ENCODE assay signal across 17 cellular contexts in genomic region chr3:126156468-126156867, GRCh38. TPM values are rescaled to one million over a fixed set of nuclear protein-coding genes. Genes with fewer than 3 reads are reported as not detected.
DNase-seq lines count a peak whose midpoint lies in the region; TF ChIP-seq lines count a peak whose summit lies in the region.
"Had no signal": no experiment of that assay in that cellular context is flagged by ENCODE, and none has a peak within 500 bp of the region (broad histone marks: within the 10 kb centered on the region; RNA-seq: fewer than 3 reads in every experiment).

No MANE protein-coding gene starts in this region.

- no peaks in the 10 kb centered on the region for H4K20me1 ChIP-seq in OCI-LY1 (ENCODE audit: insufficient read depth, low read length)

- TF ChIP-seq CTCF in GM13976 (IDR thresholded peaks at IDR 0.05; ENCODE audit: borderline replicate concordance, control extremely low read depth, extremely low read depth, insufficient read depth, missing control alignments): no peak
- no peak for TF ChIP-seq CTCF in OCI-LY1 (IDR thresholded peaks at IDR 0.05; ENCODE audit: low read length)

- DNase-seq in A172 (ENCODE audit: low spot score) (peak; percentile 12), GM13976 (ENCODE audit: low spot score) (peak; percentile 46), iPS-NIHi11 (ENCODE audit: low spot score) (peak; percentile 56), GOT3 (lab: John Stamatoyannopoulos, UW) (no peak), dermis blood vessel endothelial cell (no peak), NOMO-1 treated with DMSO at 0.1 percent for 48 hours (lab: John Stamatoyannopoulos, UW; ENCODE audit: unreplicated experiment) (no peak), mucosa of gallbladder (ENCODE audit: low spot score) (no peak)
- DNase-seq: activated naive CD4-positive, alpha-beta T cell treated with anti-CD3 and anti-CD28 coated beads, Interleukin-2, amount 10 ng/mL, durations not matched to agents 7 days and 5 days; DND-41; effector memory CD8-positive, alpha-beta T cell; foreskin keratinocyte; MG63; stimulated activated CD8-positive, alpha-beta memory T cell treated with anti-CD3 and anti-CD28 coated beads, Interleukin-4, amount 100 ng/mL, for 48 hours; T-helper 17 cell; upper lobe of right lung had no signal

- in situ Hi-C loops in GM13976 (cut with MboI; ENCODE audit: low sequenced_read_pairs, unreplicated experiment): no loop called here

- peak overlapping the region; percentile 26 for H3K4me2 ChIP-seq in OCI-LY1 (ENCODE audit: low read length)

- no peak overlapping the region for H3K9ac ChIP-seq in OCI-LY1 (ENCODE audit: low read length)

- peaks cover 5% of the 10 kb centered on the region for H3K4me1 ChIP-seq in OCI-LY1 (ENCODE audit: insufficient read depth, low read length, severe bottlenecking)
- H3K4me1 ChIP-seq: foreskin keratinocyte, upper lobe of right lung had no signal

- H3K79me2 ChIP-seq in OCI-LY1 (ENCODE audit: insufficient read depth, low read length): no peaks in the 10 kb centered on the region

- H3K27ac ChIP-seq in OCI-LY1 (ENCODE audit: low read depth, low read length, poor library complexity, severe bottlenecking): no peak overlapping the region
- H3K27ac ChIP-seq: foreskin keratinocyte, upper lobe of right lung had no signal

- H3K9me2 ChIP-seq in OCI-LY1 (ENCODE audit: low read depth, low read length): no peaks in the 10 kb centered on the region

- H3K4me3 ChIP-seq in OCI-LY1 (ENCODE audit: low read depth, low read length, poor library complexity, severe bottlenecking): peak overlapping the region; percentile 21
- H3K4me3 ChIP-seq: MG63, upper lobe of right lung had no signal

- no peaks in the 10 kb centered on the region for H3F3A ChIP-seq in OCI-LY1 (ENCODE audit: insufficient read depth, low read length)

- H3K27me3 ChIP-seq in OCI-LY1 (ENCODE audit: insufficient read depth, low read length): no peaks in the 10 kb centered on the region; the same call in 1 of the 2 replicates
- H3K27me3 ChIP-seq: upper lobe of right lung had no signal

- H2AFZ ChIP-seq in OCI-LY1 (ENCODE audit: low read length): no peak overlapping the region

- 0 out of 2 replicates have a peak, but pooled peaks cover 4% of the 10 kb centered on the region for H3K9me3 ChIP-seq in OCI-LY1 (ENCODE audit: low read length)
- H3K9me3 ChIP-seq: MG63, upper lobe of right lung had no signal

- no peaks in the 10 kb centered on the region for H3K36me3 ChIP-seq in OCI-LY1 (ENCODE audit: insufficient read depth, low read length)
- H3K36me3 ChIP-seq: MG63, upper lobe of right lung had no signal

RNA-seq across cellular contexts. Expression of gene ALDH1L1, which starts 23.9 kb away (rescaled TPM):
- total RNA-seq in A172 (2014; rRNA removed; shearing (Covaris generic)): 0.50 TPM in 1 of 2 replicates, not detected in the other
- total RNA-seq in dermis blood vessel endothelial cell (not detected in 2 replicates), mucosa of gallbladder (9.0 TPM)
- total RNA-seq: activated CD8-positive, alpha-beta memory T cell treated with anti-CD3 and anti-CD28 coated beads for 36 hours; T-helper 17 cell had no signal

Comparison
In these comparisons a context has a peak if more than half of its experiments do, and no peak if none do; other contexts are left out.
1. DNase-seq: peak in A172 (single experiment), GM13976 (single experiment) and iPS-NIHi11 (single experiment); none in GOT3 (single experiment), dermis blood vessel endothelial cell (single experiment), NOMO-1 treated with DMSO at 0.1 percent for 48 hours (single experiment) and mucosa of gallbladder (single experiment).